ENCODE assay signal across 8 cellular contexts in the genomic region with DNA sequence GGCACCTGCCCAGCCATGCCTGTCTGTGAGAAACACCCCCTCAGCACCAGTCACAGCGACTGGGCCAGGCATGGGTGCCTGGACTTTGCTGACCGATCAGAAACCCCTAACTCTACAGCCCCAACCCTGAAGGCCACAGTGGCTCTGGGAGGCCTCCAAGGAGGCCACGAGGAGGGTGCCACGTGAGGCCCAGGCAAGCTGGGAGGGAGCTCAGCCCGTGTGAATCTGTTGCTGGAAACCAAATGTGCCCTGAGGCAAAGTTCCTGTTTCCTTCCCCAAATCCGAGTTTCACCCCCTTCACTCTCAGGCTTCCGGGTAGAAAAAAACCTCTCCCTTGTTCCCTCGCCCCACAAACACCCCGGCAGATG. TPM values are rescaled to one million over a fixed set of nuclear protein-coding genes. Genes with fewer than 3 reads are reported as not detected.
A peak's percentile ranks its signal among the peaks of the same experiment; 100 is the strongest.
DNase-seq lines count a peak whose midpoint lies in the region; ATAC-seq and TF ChIP-seq lines count a peak whose summit lies in the region.

No MANE protein-coding gene starts in this region.

- TF ChIP-seq CTCF in MCF 10A (IDR thresholded peaks at IDR 0.05; ENCODE audit: unreplicated experiment): no peak
- TF ChIP-seq CTCF in sigmoid colon (IDR thresholded peaks at IDR 0.05): no peak

- CTCF ChIA-PET in activated CD4-positive, alpha-beta T cell treated with anti-CD3 and anti-CD28 coated beads for 36 hours (lab: Charles Lee): interaction anchor here (0.8 to 0.9 kb wide), 2 partner anchors 8 to 47 kb away, joined by 3 to 4 read pairs; no protein-coding TSS in a partner anchor
- CTCF ChIA-PET in MCF 10A (lab: Yijun Ruan, JAX): interaction anchor here (0.6 to 1.0 kb wide), 2 partner anchors 22 to 196 kb away, joined by 3 to 5 read pairs; no protein-coding TSS in a partner anchor

- peaks cover 22% of the 10 kb centered on the region for H3K4me1 Mint-ChIP-seq in activated CD4-positive, alpha-beta T cell treated with anti-CD3 and anti-CD28 coated beads for 36 hours
- H3K4me1 Mint-ChIP-seq in MCF 10A (ENCODE audit: insufficient read depth, unreplicated experiment): no peaks in the 10 kb centered on the region

- ATAC-seq in activated CD4-positive, alpha-beta T cell treated with anti-CD3 and anti-CD28 coated beads for 36 hours: no peak
- ATAC-seq in HG03432 (IDR thresholded peaks at IDR 0.05; ENCODE audit: unreplicated experiment) (peak; percentile 13), GM19324 (IDR thresholded peaks at IDR 0.05; ENCODE audit: low FRiP score, unreplicated experiment) (no peak), GM21786 (IDR thresholded peaks at IDR 0.05; ENCODE audit: unreplicated experiment) (no peak)

- TF ChIP-seq EP300 in sigmoid colon (IDR thresholded peaks at IDR 0.05): no peak

- 54 to 71% methylated on average over 9 of the region's 9 CpGs for WGBS in sigmoid colon, 2 donors

- no peaks in the 10 kb centered on the region for H3K9me3 Mint-ChIP-seq in activated CD4-positive, alpha-beta T cell treated with anti-CD3 and anti-CD28 coated beads for 36 hours (ENCODE audit: low read depth)
- no peaks in the 10 kb centered on the region for H3K9me3 Mint-ChIP-seq in MCF 10A (ENCODE audit: unreplicated experiment)

- no peaks in the 10 kb centered on the region for H3K27me3 Mint-ChIP-seq in activated CD4-positive, alpha-beta T cell treated with anti-CD3 and anti-CD28 coated beads for 36 hours
- H3K27me3 Mint-ChIP-seq in MCF 10A (ENCODE audit: insufficient read depth, unreplicated experiment): no peaks in the 10 kb centered on the region

- no TSS peak for BruUV-seq in MCF 10A (replicated peaks; lab: Mats Ljungman, UMichigan)

- no peaks in the 10 kb centered on the region for H3K27me3 ChIP-seq in sigmoid colon

- H3K4me3 Mint-ChIP-seq in activated CD4-positive, alpha-beta T cell treated with anti-CD3 and anti-CD28 coated beads for 36 hours: peak overlapping the region; percentile 68
- H3K4me3 Mint-ChIP-seq in MCF 10A (ENCODE audit: unreplicated experiment): peak overlapping the region; percentile 74

- DNase-seq in activated CD4-positive, alpha-beta T cell treated with anti-CD3 and anti-CD28 coated beads for 36 hours: no peak
- DNase-seq in activated CD4-positive, alpha-beta T cell treated with anti-CD3 and anti-CD28 coated beads, Interleukin-2, amount 50 U/mL, for 48 hours: no peak
- DNase-seq in MCF 10A (ENCODE audit: unreplicated experiment): no peak
- DNase-seq in sigmoid colon: no peak
- DNase-seq in NCI-H2029 treated with DMSO at 0.1 percent for 48 hours (lab: John Stamatoyannopoulos, UW): no peak

- H3K4me1 ChIP-seq in sigmoid colon: peaks cover 0 to 18% (median 10%) of the 10 kb centered on the region in 4 donors

- H3K36me3 Mint-ChIP-seq in activated CD4-positive, alpha-beta T cell treated with anti-CD3 and anti-CD28 coated beads for 36 hours (ENCODE audit: low read depth): no peaks in the 10 kb centered on the region
- no peaks in the 10 kb centered on the region for H3K36me3 Mint-ChIP-seq in MCF 10A (ENCODE audit: insufficient read depth, unreplicated experiment)

- no peaks in the 10 kb centered on the region for H3K36me3 ChIP-seq in sigmoid colon

- H3K27ac ChIP-seq in sigmoid colon: peak overlapping the region in 3 of 4 donors; percentile 75 to 79 (median 76)

- POLR2A ChIA-PET in activated CD4-positive, alpha-beta T cell treated with anti-CD3 and anti-CD28 coated beads for 36 hours (lab: Charles Lee): no interaction called here
- POLR2A ChIA-PET in MCF 10A (lab: Yijun Ruan, JAX): interaction anchor here (0.7 to 1.7 kb wide), 4 partner anchors 9 to 247 kb away, joined by 3 to 5 read pairs (median 4); no protein-coding TSS in a partner anchor

- no peaks in the 10 kb centered on the region for H3K9me3 ChIP-seq in sigmoid colon

- TF ChIP-seq POLR2A in sigmoid colon (IDR thresholded peaks at IDR 0.05): no peak

- intact Hi-C loops in activated CD4-positive, alpha-beta T cell treated with anti-CD3 and anti-CD28 coated beads for 36 hours (cut with DNase I, micrococcal nuclease): loop anchor here (2.0 to 10.0 kb wide), 4 partner anchors 35 to 760 kb away; partner anchors contain the start of genes KMT5B (in 1 of the 2) and TCIRG1 (in 1 of the 2)
- intact Hi-C loops in MCF 10A (cut with micrococcal nuclease): no loop called here
- intact Hi-C loops in sigmoid colon (cut with DNase I): loop anchor here (10.0 kb wide), 1 partner anchor 202 kb away; no protein-coding TSS in a partner anchor

- H3K27ac Mint-ChIP-seq in activated CD4-positive, alpha-beta T cell treated with anti-CD3 and anti-CD28 coated beads for 36 hours: peak overlapping the region; percentile 51
- H3K27ac Mint-ChIP-seq in MCF 10A (ENCODE audit: low read depth, unreplicated experiment): no peak overlapping the region

- H3K4me3 ChIP-seq in sigmoid colon: peak overlapping the region in 3 of 4 donors; percentile 60 to 81 (median 76)

RNA-seq across cellular contexts. Expression of gene UNC93B1, which starts 1.3 kb away (rescaled TPM):
- total RNA-seq in activated CD4-positive, alpha-beta T cell treated with anti-CD3 and anti-CD28 coated beads for 36 hours: 10 to 100 TPM; 16.3 to 16.7 TPM
- total RNA-seq in MCF 10A (2022): 14.7 and 14.9 TPM in 2 replicates
- 10 to 100 TPM; 24.7 to 27.6 (median 25.6) TPM for total RNA-seq in sigmoid colon
- polyA plus RNA-seq in sigmoid colon: 10 to 100 TPM; 11.4 to 52.7 (median 11.6) TPM

RNA-seq across cellular contexts. Expression of gene ALDH3B1, which starts 7.6 kb away (rescaled TPM):
- total RNA-seq in activated CD4-positive, alpha-beta T cell treated with anti-CD3 and anti-CD28 coated beads for 36 hours: not detected
- total RNA-seq in MCF 10A (2022) (37.2 and 50.1 TPM in 2 replicates), sigmoid colon (10 to 100 TPM in 3 of 4 donors, 1 to 10 TPM in 1; 9.4 to 14.7 (median 11.7) TPM)
- polyA plus RNA-seq in sigmoid colon: 10 to 100 TPM in 1 of 3 donors, 1 to 10 TPM in 2; 6.2 to 11.0 (median 7.8) TPM

RNA-seq across cellular contexts. Expression of gene NDUFS8, which starts 27.9 kb away (rescaled TPM):
- total RNA-seq in activated CD4-positive, alpha-beta T cell treated with anti-CD3 and anti-CD28 coated beads for 36 hours: 100 to 1,000 TPM; 108 to 113 TPM
- total RNA-seq in MCF 10A (2022) (211 and 229 TPM in 2 replicates), sigmoid colon (100 to 1,000 TPM; 174 to 255 (median 212) TPM)
- 100 to 1,000 TPM; 149 to 168 (median 164) TPM for polyA plus RNA-seq in sigmoid colon

RNA-seq across cellular contexts. Expression of gene TCIRG1, which starts 36.3 kb away (rescaled TPM):
- total RNA-seq in activated CD4-positive, alpha-beta T cell treated with anti-CD3 and anti-CD28 coated beads for 36 hours: 100 to 1,000 TPM; 117 to 151 TPM
- 10.7 and 12.3 TPM in 2 replicates for total RNA-seq in MCF 10A (2022)
- 100 to 1,000 TPM in 1 of 4 donors, 10 to 100 TPM in 3; 69.9 to 147 (median 81.9) TPM for total RNA-seq in sigmoid colon
- 100 to 1,000 TPM in 1 of 3 donors, 10 to 100 TPM in 2; 15.0 to 276 (median 23.6) TPM for polyA plus RNA-seq in sigmoid colon

Comparison
In these comparisons a context has a peak if more than half of its experiments do, and no peak if none do; other contexts are left out.
1. RNA of gene ALDH3B1, which starts 7.6 kb away (total RNA-seq): 37.2 to 50.1 TPM in MCF 10A and 9.4 to 14.7 TPM in sigmoid colon; not detected in activated CD4-positive, alpha-beta T cell treated with anti-CD3 and anti-CD28 coated beads for 36 hours; every median in the first group is over 4 times any median in the second.